Comparison of ENCODE assay signal across 11 cellular contexts in genomic region chr19:13094771-13095392, GRCh38. TPM values are rescaled to one million over a fixed set of nuclear protein-coding genes. Genes with fewer than 3 reads are reported as not detected.
DNase-seq lines count a peak whose midpoint lies in the region; ATAC-seq and TF ChIP-seq lines count a peak whose summit lies in the region.
"Had no signal": no experiment of that assay in that cellular context is flagged by ENCODE, and none has a peak within 500 bp of the region (broad histone marks: within the 10 kb centered on the region; RNA-seq: fewer than 3 reads in every experiment).

No MANE protein-coding gene starts in this region.

- H3K4me3 Mint-ChIP-seq in activated CD4-positive, alpha-beta memory T cell treated with anti-CD3 and anti-CD28 coated beads, Interleukin-2, amount 10 ng/mL, durations not matched to agents 7 days and 5 days: no peak overlapping the region
- no peak overlapping the region for H3K4me3 Mint-ChIP-seq in activated CD4-positive, alpha-beta memory T cell treated with anti-CD3 and anti-CD28 coated beads for 36 hours
- H3K4me3 Mint-ChIP-seq: activated naive CD4-positive, alpha-beta T cell treated with anti-CD3 and anti-CD28 coated beads for 36 hours had no signal

- no peaks in the 10 kb centered on the region for H3K9me3 Mint-ChIP-seq in activated CD4-positive, alpha-beta memory T cell treated with anti-CD3 and anti-CD28 coated beads, Interleukin-2, amount 10 ng/mL, durations not matched to agents 7 days and 5 days
- H3K9me3 Mint-ChIP-seq in activated CD4-positive, alpha-beta memory T cell treated with anti-CD3 and anti-CD28 coated beads for 36 hours: no peaks in the 10 kb centered on the region
- H3K9me3 Mint-ChIP-seq: activated naive CD4-positive, alpha-beta T cell treated with anti-CD3 and anti-CD28 coated beads for 36 hours; T-cell had no signal

- H3K27me3 Mint-ChIP-seq in activated CD4-positive, alpha-beta memory T cell treated with anti-CD3 and anti-CD28 coated beads, Interleukin-2, amount 10 ng/mL, durations not matched to agents 7 days and 5 days: peaks cover 34% of the 10 kb centered on the region
- peaks cover 22% of the 10 kb centered on the region for H3K27me3 Mint-ChIP-seq in activated CD4-positive, alpha-beta memory T cell treated with anti-CD3 and anti-CD28 coated beads for 36 hours

- H3K36me3 Mint-ChIP-seq in activated CD4-positive, alpha-beta memory T cell treated with anti-CD3 and anti-CD28 coated beads, Interleukin-2, amount 10 ng/mL, durations not matched to agents 7 days and 5 days (ENCODE audit: low read depth): peaks cover 4% of the 10 kb centered on the region
- no peaks in the 10 kb centered on the region for H3K36me3 Mint-ChIP-seq in activated CD4-positive, alpha-beta memory T cell treated with anti-CD3 and anti-CD28 coated beads for 36 hours
- H3K36me3 Mint-ChIP-seq: T-cell had no signal

- peak; percentile 24 for DNase-seq in activated CD4-positive, alpha-beta memory T cell treated with anti-CD3 and anti-CD28 coated beads, Interleukin-2, amount 10 ng/mL, durations not matched to agents 7 days and 5 days
- no peak for DNase-seq in activated CD4-positive, alpha-beta memory T cell treated with anti-CD3 and anti-CD28 coated beads for 36 hours
- DNase-seq in NCI-H82 (lab: John Stamatoyannopoulos, UW) (peak; percentile 83), right atrium auricular region (ENCODE audit: low spot score) (no peak), substantia nigra (lab: John Stamatoyannopoulos, UW) (no peak)

- H3K4me1 Mint-ChIP-seq in activated CD4-positive, alpha-beta memory T cell treated with anti-CD3 and anti-CD28 coated beads, Interleukin-2, amount 10 ng/mL, durations not matched to agents 7 days and 5 days: peaks cover 39% of the 10 kb centered on the region
- H3K4me1 Mint-ChIP-seq in activated CD4-positive, alpha-beta memory T cell treated with anti-CD3 and anti-CD28 coated beads for 36 hours (ENCODE audit: low read depth): peaks cover 33% of the 10 kb centered on the region

- no peaks in the 10 kb centered on the region for H3K27me3 ChIP-seq in right atrium auricular region

- H3K27ac ChIP-seq in right atrium auricular region (peak overlapping the region; percentile 84 to 85), substantia nigra (ENCODE audit: low read depth, low read length, poor library complexity, severe bottlenecking) (peak overlapping the region; percentile 97)

- H3K36me3 ChIP-seq in right atrium auricular region: peaks cover 6% of the 10 kb centered on the region

- intact Hi-C loops in activated CD4-positive, alpha-beta memory T cell treated with anti-CD3 and anti-CD28 coated beads for 36 hours (cut with micrococcal nuclease): loop anchor here (5.0 kb wide), 1 partner anchor 63 kb away; no protein-coding TSS in a partner anchor

- no peak for TF ChIP-seq CTCF in right atrium auricular region (IDR thresholded peaks at IDR 0.05)

- POLR2A ChIA-PET in activated CD4-positive, alpha-beta memory T cell treated with anti-CD3 and anti-CD28 coated beads, Interleukin-2, amount 10 ng/mL, durations not matched to agents 7 days and 5 days (lab: Charles Lee): interaction anchor here (0.9 to 2.3 kb wide), 4 partner anchors 34 to 118 kb away, joined by 3 to 8 read pairs (median 4); no protein-coding TSS in a partner anchor
- POLR2A ChIA-PET in activated CD4-positive, alpha-beta memory T cell treated with anti-CD3 and anti-CD28 coated beads for 36 hours (lab: Charles Lee): interaction anchor here (2.0 kb wide), 1 partner anchor 117 kb away, joined by 8 read pairs; no protein-coding TSS in a partner anchor

- ATAC-seq in GM18867 (IDR thresholded peaks at IDR 0.05; ENCODE audit: unreplicated experiment) (no peak), GM19467 (IDR thresholded peaks at IDR 0.05; ENCODE audit: unreplicated experiment) (no peak), HG03045 (IDR thresholded peaks at IDR 0.05; ENCODE audit: unreplicated experiment) (no peak)
- ATAC-seq: T-cell had no signal

- no peak overlapping the region for H3K27ac Mint-ChIP-seq in activated CD4-positive, alpha-beta memory T cell treated with anti-CD3 and anti-CD28 coated beads, Interleukin-2, amount 10 ng/mL, durations not matched to agents 7 days and 5 days
- no peak overlapping the region for H3K27ac Mint-ChIP-seq in activated CD4-positive, alpha-beta memory T cell treated with anti-CD3 and anti-CD28 coated beads for 36 hours
- H3K27ac Mint-ChIP-seq: activated naive CD4-positive, alpha-beta T cell treated with anti-CD3 and anti-CD28 coated beads for 36 hours had no signal

- peak overlapping the region in 1 of 2 donors; percentile 50 for H3K4me3 ChIP-seq in right atrium auricular region

- CTCF ChIA-PET in activated CD4-positive, alpha-beta memory T cell treated with anti-CD3 and anti-CD28 coated beads, Interleukin-2, amount 10 ng/mL, durations not matched to agents 7 days and 5 days (lab: Charles Lee): interaction anchor here (1.2 to 4.4 kb wide), 10 partner anchors 10 to 130 kb away, joined by 3 to 67 read pairs (median 7); no protein-coding TSS in a partner anchor
- CTCF ChIA-PET in activated CD4-positive, alpha-beta memory T cell treated with anti-CD3 and anti-CD28 coated beads for 36 hours (lab: Charles Lee): interaction anchor here (1.0 to 8.1 kb wide), 17 partner anchors 10 to 168 kb away, joined by 3 to 182 read pairs (median 9); partner anchors contain the start of gene DAND5

- no peaks in the 10 kb centered on the region for H3K9me3 ChIP-seq in right atrium auricular region

- H3K4me1 ChIP-seq in right atrium auricular region: peaks cover 0 to 91% of the 10 kb centered on the region in 2 donors

RNA-seq across cellular contexts. Expression of gene LYL1, which starts 7.8 kb away (rescaled TPM):
- 1 to 10 TPM; 5.7 to 6.2 TPM for total RNA-seq in activated CD4-positive, alpha-beta memory T cell treated with anti-CD3 and anti-CD28 coated beads, Interleukin-2, amount 10 ng/mL, durations not matched to agents 7 days and 5 days
- total RNA-seq in activated CD4-positive, alpha-beta memory T cell treated with anti-CD3 and anti-CD28 coated beads for 36 hours: 1 to 10 TPM; 5.0 to 5.6 TPM
- total RNA-seq in right atrium auricular region: 10 to 100 TPM; 10.2 to 15.3 TPM
- total RNA-seq: M059J had no signal

RNA-seq across cellular contexts. Expression of gene TRMT1, which starts 21.7 kb away (rescaled TPM):
- 10 to 100 TPM; 29.4 to 29.7 TPM for total RNA-seq in activated CD4-positive, alpha-beta memory T cell treated with anti-CD3 and anti-CD28 coated beads, Interleukin-2, amount 10 ng/mL, durations not matched to agents 7 days and 5 days
- total RNA-seq in activated CD4-positive, alpha-beta memory T cell treated with anti-CD3 and anti-CD28 coated beads for 36 hours: 10 to 100 TPM; 59.2 to 61.3 TPM
- total RNA-seq in right atrium auricular region: 10 to 100 TPM; 13.6 to 15.0 TPM

RNA-seq across cellular contexts. Expression of gene NACC1, which starts 23.2 kb away (rescaled TPM):
- total RNA-seq in activated CD4-positive, alpha-beta memory T cell treated with anti-CD3 and anti-CD28 coated beads, Interleukin-2, amount 10 ng/mL, durations not matched to agents 7 days and 5 days: 10 to 100 TPM; 74.5 to 82.2 TPM
- total RNA-seq in activated CD4-positive, alpha-beta memory T cell treated with anti-CD3 and anti-CD28 coated beads for 36 hours: 10 to 100 TPM; 89.8 to 90.9 TPM
- total RNA-seq in right atrium auricular region: 10 to 100 TPM; 25.4 to 27.3 TPM

RNA-seq across cellular contexts. Expression of gene STX10, which starts 55.3 kb away (rescaled TPM):
- total RNA-seq in activated CD4-positive, alpha-beta memory T cell treated with anti-CD3 and anti-CD28 coated beads, Interleukin-2, amount 10 ng/mL, durations not matched to agents 7 days and 5 days: 10 to 100 TPM; 69.0 to 72.2 TPM
- total RNA-seq in activated CD4-positive, alpha-beta memory T cell treated with anti-CD3 and anti-CD28 coated beads for 36 hours: 10 to 100 TPM; 65.5 to 66.3 TPM
- total RNA-seq in right atrium auricular region: 10 to 100 TPM; 33.1 to 39.2 TPM

RNA-seq across cellular contexts. Expression of gene IER2, which starts 55.3 kb away (rescaled TPM):
- total RNA-seq in activated CD4-positive, alpha-beta memory T cell treated with anti-CD3 and anti-CD28 coated beads, Interleukin-2, amount 10 ng/mL, durations not matched to agents 7 days and 5 days: 100 to 1,000 TPM; 231 to 234 TPM
- 100 to 1,000 TPM; 129 to 137 TPM for total RNA-seq in activated CD4-positive, alpha-beta memory T cell treated with anti-CD3 and anti-CD28 coated beads for 36 hours
- total RNA-seq in right atrium auricular region: 100 to 1,000 TPM in 1 of 2 donors, 10 to 100 TPM in 1; 35.4 to 139 TPM

Comparison
In these comparisons a context has a peak if more than half of its experiments do, and no peak if none do; other contexts are left out.
1. DNase-seq: peak in activated CD4-positive, alpha-beta memory T cell treated with anti-CD3 and anti-CD28 coated beads, Interleukin-2, amount 10 ng/mL, durations not matched to agents 7 days and 5 days (single experiment) and NCI-H82 (single experiment); none in activated CD4-positive, alpha-beta memory T cell treated with anti-CD3 and anti-CD28 coated beads for 36 hours (single experiment), right atrium auricular region (single experiment) and substantia nigra (0 of 49).